ENCODE assay signal across 10 cellular contexts in genomic region chr4:54224960-54225670, GRCh38. TPM values are rescaled to one million over a fixed set of nuclear protein-coding genes. Genes with fewer than 3 reads are reported as not detected.
DNase-seq lines count a peak whose midpoint lies in the region; ATAC-seq and TF ChIP-seq lines count a peak whose summit lies in the region.
"Had no signal": no experiment of that assay in that cellular context is flagged by ENCODE, and none has a peak within 500 bp of the region (broad histone marks: within the 10 kb centered on the region; RNA-seq: fewer than 3 reads in every experiment).

No MANE protein-coding gene starts in this region.

- no peak overlapping the region for H3K27ac ChIP-seq in mesenchymal stem cell (ENCODE audit: low read length, poor library complexity, severe bottlenecking)
- peak overlapping the region; percentile 70 for H3K27ac ChIP-seq in suprapubic skin

- peak overlapping the region; percentile 92 for H4K91ac ChIP-seq in mesenchymal stem cell (ENCODE audit: low read length)

- peak overlapping the region in 1 of 2 experiments; percentile 61 for H3K23ac ChIP-seq in mesenchymal stem cell (ENCODE audit: low read length in 2 of 2)

- H2BK5ac ChIP-seq in mesenchymal stem cell (ENCODE audit: low read depth, low read length, poor library complexity, severe bottlenecking): no peak overlapping the region

- H3K4me3 Mint-ChIP-seq in activated naive CD4-positive, alpha-beta T cell treated with anti-CD3 and anti-CD28 coated beads, Interleukin-2, amount 50 U/mL, for 24 hours: peak overlapping the region; percentile 51
- peak overlapping the region; percentile 56 for H3K4me3 Mint-ChIP-seq in central memory CD8-positive, alpha-beta T cell

- H3K36me3 Mint-ChIP-seq in activated naive CD4-positive, alpha-beta T cell treated with anti-CD3 and anti-CD28 coated beads, Interleukin-2, amount 50 U/mL, for 24 hours: no peaks in the 10 kb centered on the region
- H3K36me3 Mint-ChIP-seq in activated naive CD4-positive, alpha-beta T cell treated with anti-CD3 and anti-CD28 coated beads, Interleukin-2, amount 50 U/mL, for 72 hours: peaks cover 0 to 13% of the 10 kb centered on the region in 2 donors
- peaks cover 4% of the 10 kb centered on the region for H3K36me3 Mint-ChIP-seq in central memory CD8-positive, alpha-beta T cell (ENCODE audit: insufficient read depth)

- no peak for TF ChIP-seq CTCF in suprapubic skin (IDR thresholded peaks at IDR 0.05)

- TF ChIP-seq EP300 in suprapubic skin (IDR thresholded peaks at IDR 0.05): no peak

- 25% methylated on average over 7 of the region's 8 CpGs for WGBS in mesenchymal stem cell
- 30% methylated on average over 6 of the region's 8 CpGs for WGBS in suprapubic skin

- no peaks in the 10 kb centered on the region for H3K79me1 ChIP-seq in mesenchymal stem cell (replicated peaks; ENCODE audit: low read length, poor library complexity, severe bottlenecking)

- peaks cover 36% of the 10 kb centered on the region for H3K4me1 Mint-ChIP-seq in activated naive CD4-positive, alpha-beta T cell treated with anti-CD3 and anti-CD28 coated beads, Interleukin-2, amount 50 U/mL, for 24 hours
- peaks cover 18% of the 10 kb centered on the region for H3K4me1 Mint-ChIP-seq in central memory CD8-positive, alpha-beta T cell

- peak overlapping the region; percentile 100 for H3K4me2 ChIP-seq in mesenchymal stem cell (ENCODE audit: low read length, poor library complexity, severe bottlenecking)

- H3K4me1 ChIP-seq in mesenchymal stem cell (ENCODE audit: control insufficient read depth, insufficient read depth, low read depth, low read length) (peaks cover 29% of the 10 kb centered on the region), suprapubic skin (peaks cover 52% of the 10 kb centered on the region)

- peak overlapping the region; percentile 42 to 83 for H3K4ac ChIP-seq in mesenchymal stem cell (ENCODE audit: low read depth in 1 of 2, low read length in 2 of 2)

- H3K27ac Mint-ChIP-seq in activated naive CD4-positive, alpha-beta T cell treated with anti-CD3 and anti-CD28 coated beads, Interleukin-2, amount 50 U/mL, for 24 hours: no peak overlapping the region
- H3K27ac Mint-ChIP-seq in activated naive CD4-positive, alpha-beta T cell treated with anti-CD3 and anti-CD28 coated beads, Interleukin-2, amount 50 U/mL, for 72 hours: no peak overlapping the region
- no peak overlapping the region for H3K27ac Mint-ChIP-seq in central memory CD8-positive, alpha-beta T cell (ENCODE audit: low read depth)

- H3K27me3 ChIP-seq in mesenchymal stem cell (ENCODE audit: control insufficient read depth in 1 of 2, insufficient read depth in 1 of 2, low read length in 2 of 2) (peaks cover 0 to 27% of the 10 kb centered on the region in 2 experiments), suprapubic skin (peaks cover 76% of the 10 kb centered on the region)

- TF ChIP-seq POLR2A in suprapubic skin (IDR thresholded peaks at IDR 0.05): no peak

- H2AFZ ChIP-seq in mesenchymal stem cell (ENCODE audit: low read depth, low read length): peak overlapping the region; percentile 15

- no peaks in the 10 kb centered on the region for H3K9me3 ChIP-seq in mesenchymal stem cell (ENCODE audit: control insufficient read depth, low read length)
- no peaks in the 10 kb centered on the region for H3K9me3 ChIP-seq in suprapubic skin

- H3K27me3 Mint-ChIP-seq in activated naive CD4-positive, alpha-beta T cell treated with anti-CD3 and anti-CD28 coated beads, Interleukin-2, amount 50 U/mL, for 24 hours: peaks cover 48% of the 10 kb centered on the region
- H3K27me3 Mint-ChIP-seq in central memory CD8-positive, alpha-beta T cell: peaks cover 96% of the 10 kb centered on the region

- no peak for DNase-seq in activated naive CD4-positive, alpha-beta T cell treated with anti-CD3 and anti-CD28 coated beads, Interleukin-2, amount 50 U/mL, for 72 hours (ENCODE audit: low spot score in 2 of 2)
- DNase-seq in central memory CD8-positive, alpha-beta T cell (ENCODE audit: low spot score in 2 of 2): no peak
- DNase-seq in mesenchymal stem cell: no peak
- no peak for DNase-seq in suprapubic skin (ENCODE audit: low spot score in 2 of 2)
- no peak for DNase-seq in EL
- DNase-seq: NCI-H2107 had no signal

- no peak for ATAC-seq in activated naive CD4-positive, alpha-beta T cell treated with anti-CD3 and anti-CD28 coated beads, Interleukin-2, amount 50 U/mL, for 72 hours
- ATAC-seq in central memory CD8-positive, alpha-beta T cell (replicated peaks; ENCODE audit: extremely low read depth, poor library complexity, severe bottlenecking): no peak
- no peak for ATAC-seq in activated CD4-positive, CD25-positive, alpha-beta regulatory T cell treated with anti-CD3 and anti-CD28 coated beads, Interleukin-2, amount 50 U/mL, for 24 hours
- no peak for ATAC-seq in GM19455 (IDR thresholded peaks at IDR 0.05; ENCODE audit: unreplicated experiment)

- H3K36me3 ChIP-seq in mesenchymal stem cell (ENCODE audit: control insufficient read depth in 1 of 2, insufficient read depth in 2 of 2, low read depth in 1 of 2, low read length in 2 of 2) (no peaks in the 10 kb centered on the region), suprapubic skin (no peaks in the 10 kb centered on the region)

- peak overlapping the region; percentile 97 for H4K8ac ChIP-seq in mesenchymal stem cell (ENCODE audit: low read length)

- H3K4me3 ChIP-seq in mesenchymal stem cell (ENCODE audit: insufficient read depth in 1 of 2, low read depth in 1 of 2, low read length in 2 of 2) (peak overlapping the region in 1 of 2 experiments; percentile 93), suprapubic skin (peak overlapping the region; percentile 54)
- H3K4me3 ChIP-seq: lung had no signal

- peak overlapping the region in 1 of 2 experiments; percentile 41 for H3K14ac ChIP-seq in mesenchymal stem cell (ENCODE audit: low read length in 2 of 2)

- peak overlapping the region; percentile 99 for H3K9ac ChIP-seq in mesenchymal stem cell (ENCODE audit: low read length)

- H2BK120ac ChIP-seq in mesenchymal stem cell (ENCODE audit: low read depth, low read length): peak overlapping the region; percentile 50

- H2BK12ac ChIP-seq in mesenchymal stem cell (ENCODE audit: low read length in 2 of 2): peak overlapping the region; percentile 82 to 90

- peak overlapping the region; percentile 93 for H2BK15ac ChIP-seq in mesenchymal stem cell (ENCODE audit: low read depth, poor library complexity, severe bottlenecking)

- no peak overlapping the region for H2AK5ac ChIP-seq in mesenchymal stem cell (ENCODE audit: low read length, severe bottlenecking)

- H3K18ac ChIP-seq in mesenchymal stem cell (ENCODE audit: low read depth in 1 of 2, low read length in 2 of 2): peak overlapping the region; percentile 84 to 94

- H3K9me3 Mint-ChIP-seq in activated naive CD4-positive, alpha-beta T cell treated with anti-CD3 and anti-CD28 coated beads, Interleukin-2, amount 50 U/mL, for 24 hours: no peaks in the 10 kb centered on the region
- H3K9me3 Mint-ChIP-seq in activated naive CD4-positive, alpha-beta T cell treated with anti-CD3 and anti-CD28 coated beads, Interleukin-2, amount 50 U/mL, for 72 hours: no peaks in the 10 kb centered on the region
- H3K9me3 Mint-ChIP-seq in central memory CD8-positive, alpha-beta T cell: no peaks in the 10 kb centered on the region

RNA-seq across cellular contexts. Expression of gene PDGFRA, which starts 4.0 kb away (rescaled TPM):
- total RNA-seq in activated naive CD4-positive, alpha-beta T cell treated with anti-CD3 and anti-CD28 coated beads, Interleukin-2, amount 50 U/mL, for 72 hours: under 1 TPM in 1 of 2 donors, not detected in 1; 0.41 TPM
- polyA plus RNA-seq in mesenchymal stem cell (2013, experiment 1 of 2): 343 TPM
- polyA plus RNA-seq in mesenchymal stem cell (2013, experiment 2 of 2): 347 TPM
- total RNA-seq in suprapubic skin: 10 to 100 TPM; 14.6 to 25.1 (median 17.1) TPM

Comparison
In these comparisons a context has a peak if more than half of its experiments do, and no peak if none do; other contexts are left out.
1. RNA of gene PDGFRA, which starts 4.0 kb away (total RNA-seq): 14.6 to 25.1 TPM in suprapubic skin; 0.41 TPM in activated naive CD4-positive, alpha-beta T cell treated with anti-CD3 and anti-CD28 coated beads, Interleukin-2, amount 50 U/mL, for 72 hours; every median in the first group is over 10 times any median in the second.